ENCODE assay signal across 1 cellular context in genomic region chr11:47269002-47269828, GRCh38.
TF ChIP-seq lines count a peak whose summit lies in the region.

No MANE protein-coding gene starts in this region.

TF ChIP-seq in K562, 482 proteins besides CTCF, POLR2A, EP300 and RAD21 (continued from another document and continues in another):
- TF ChIP-seq CTCFL (IDR thresholded peaks at IDR 0.05; ENCODE audit: borderline replicate concordance, insufficient read depth, low read depth, low read length, poor library complexity, severe bottlenecking) (no peak), ZNF639 (CRISPR knock-in tag; conservative IDR thresholded peaks at IDR 0.05 in 1 of 2, IDR thresholded peaks at IDR 0.05 in 1 of 2) (0 out of 4 replicates have a peak, but pooled peaks of 1 of the 2 experiments have one; percentile 16), SIN3A (IDR thresholded peaks at IDR 0.05; ENCODE audit: borderline replicate concordance in 2 of 2, control insufficient read depth in 1 of 2, low read depth in 2 of 2, low read length in 2 of 2) (peak in 1 of 2 experiments; percentile 18; a peak in 2 of 4 replicates), ATF6 (CRISPR knock-in tag; IDR thresholded peaks at IDR 0.05) (no peak), E2F3 (CRISPR knock-in tag; IDR thresholded peaks at IDR 0.05) (peak; percentile 58; the same call in 1 of the 2 replicates), BCOR (IDR thresholded peaks at IDR 0.05) (no peak), TCF7L2 (IDR thresholded peaks at IDR 0.05; ENCODE audit: low read depth, low read length) (peak; percentile 89), VEZF1 (CRISPR knock-in tag; IDR thresholded peaks at IDR 0.05) (peak; percentile 91), PHF21A (IDR thresholded peaks at IDR 0.05; ENCODE audit: borderline replicate concordance, low read depth) (no peak), CTBP1 (IDR thresholded peaks at IDR 0.05; ENCODE audit: borderline replicate concordance) (peak; percentile 56; the same call in 1 of the 2 replicates), RUNX1 (IDR thresholded peaks at IDR 0.05; ENCODE audit: low read depth) (no peak), BACH1 (tag; IDR thresholded peaks at IDR 0.05) (peak; percentile 59; the same call in 1 of the 2 replicates), FUS (optimal IDR thresholded peaks at IDR 0.05; ENCODE audit: low read depth, low read length) (no peak), PPARD (CRISPR knock-in tag; IDR thresholded peaks at IDR 0.05) (no peak), FOXM1 (IDR thresholded peaks at IDR 0.05; ENCODE audit: low read depth) (peak; percentile 75), FOXM1 (CRISPR knock-in tag; IDR thresholded peaks at IDR 0.05; ENCODE audit: low read depth) (no peak), KLF6 (CRISPR knock-in tag; IDR thresholded peaks at IDR 0.05; ENCODE audit: borderline replicate concordance) (no peak), TOE1 (IDR thresholded peaks at IDR 0.05; ENCODE audit: borderline replicate concordance) (peak; percentile 97), TOE1 (CRISPR knock-in tag; IDR thresholded peaks at IDR 0.05; ENCODE audit: borderline replicate concordance, low read depth) (peak; percentile 93), ZZZ3 (IDR thresholded peaks at IDR 0.05) (no peak), HNRNPLL (IDR thresholded peaks at IDR 0.05; ENCODE audit: low read depth, low read length, poor library complexity, severe bottlenecking) (peak; percentile 50), KLF13 (tag; IDR thresholded peaks at IDR 0.05; ENCODE audit: borderline replicate concordance, low read depth) (peak; percentile 84), ZNF436 (CRISPR knock-in tag; IDR thresholded peaks at IDR 0.05) (no peak), TAF7 (tag; IDR thresholded peaks at IDR 0.05) (0 out of 2 replicates have a peak, but pooled peaks have one; percentile 46), TFAM (CRISPR knock-in tag; conservative IDR thresholded peaks at IDR 0.05) (no peak), ARID2 (IDR thresholded peaks at IDR 0.05) (no peak), GATA2 (CRISPR knock-in tag; IDR thresholded peaks at IDR 0.05) (no peak), RFX7 (CRISPR knock-in tag; IDR thresholded peaks at IDR 0.05) (no peak), ZNF77 (CRISPR knock-in tag; IDR thresholded peaks at IDR 0.05) (no peak), PKNOX1 (IDR thresholded peaks at IDR 0.05) (peak; percentile 90), HDAC3 (IDR thresholded peaks at IDR 0.05; ENCODE audit: borderline replicate concordance, partially characterized antibody) (no peak), ZNF280A (IDR thresholded peaks at IDR 0.05; ENCODE audit: low read depth, partially characterized antibody) (no peak), BRCA1 (IDR thresholded peaks at IDR 0.05) (no peak), BRCA1 (CRISPR knock-in tag; IDR thresholded peaks at IDR 0.05) (no peak), ZFP1 (CRISPR knock-in tag; IDR thresholded peaks at IDR 0.05) (no peak), ZNF232 (CRISPR knock-in tag; IDR thresholded peaks at IDR 0.05) (0 out of 2 replicates have a peak, but pooled peaks have one; percentile 46), CLOCK (CRISPR knock-in tag; IDR thresholded peaks at IDR 0.05; ENCODE audit: borderline replicate concordance) (no peak), HCFC1 (IDR thresholded peaks at IDR 0.05; ENCODE audit: low read depth, low read length) (peak; percentile 86), ZNF561 (CRISPR knock-in tag; conservative IDR thresholded peaks at IDR 0.05) (no peak), SMARCA5 (IDR thresholded peaks at IDR 0.05) (no peak), XRCC5 (IDR thresholded peaks at IDR 0.05; ENCODE audit: low read depth, low read length) (0 out of 2 replicates have a peak, but pooled peaks have one; percentile 36), FOXK2 (conservative IDR thresholded peaks at IDR 0.05 in 1 of 2, IDR thresholded peaks at IDR 0.05 in 1 of 2; ENCODE audit: low read depth in 2 of 2) (peak; percentile 46 to 99; a peak in 3 of 4 replicates), RERE (CRISPR knock-in tag; IDR thresholded peaks at IDR 0.05; ENCODE audit: borderline replicate concordance) (no peak), ID3 (CRISPR knock-in tag; IDR thresholded peaks at IDR 0.05) (no peak), ID3 (tag; IDR thresholded peaks at IDR 0.05) (no peak; the same call in 1 of the 2 replicates), SMAD1 (IDR thresholded peaks at IDR 0.05; ENCODE audit: low read depth, low read length, partially characterized antibody) (no peak)
